ENCODE assay signal across 2 cellular contexts in the genomic region with DNA sequence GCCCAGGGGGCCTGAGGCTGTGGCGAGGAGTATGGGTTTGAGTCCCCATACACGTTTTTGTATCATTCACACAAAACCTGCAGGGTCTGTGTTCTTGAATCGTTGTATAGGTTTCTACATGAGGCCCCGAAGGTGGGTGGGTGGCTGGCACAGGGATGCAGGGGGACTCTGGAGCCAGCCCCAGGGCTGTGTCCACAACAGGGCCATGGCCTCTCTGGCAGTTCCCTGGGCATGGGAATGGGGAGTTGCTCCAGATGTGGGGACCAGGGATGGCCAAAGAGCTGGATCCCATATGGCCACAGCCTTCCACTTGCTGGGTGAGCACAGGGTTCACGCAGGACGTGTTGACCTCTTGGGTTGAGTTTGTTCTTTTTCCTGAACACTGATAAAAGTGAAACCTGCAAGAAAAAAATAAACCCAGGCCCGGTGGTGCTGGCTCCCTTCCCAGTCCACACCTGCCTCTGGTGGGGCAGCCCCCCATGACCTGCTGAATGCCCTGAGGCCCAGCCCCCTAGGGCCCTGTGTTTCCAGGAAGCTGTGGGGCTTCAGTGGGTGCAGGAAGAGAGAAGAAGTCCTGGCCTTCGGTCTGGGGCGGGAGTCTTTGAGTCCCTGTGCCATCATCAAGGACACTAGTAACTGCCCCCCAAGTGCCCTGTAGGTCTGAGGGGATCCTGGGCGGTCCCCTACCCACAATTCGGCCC.
TF ChIP-seq lines count a peak whose summit lies in the region.

No MANE protein-coding gene starts in this region.

TF ChIP-seq in SK-N-SH, 30 proteins besides CTCF, POLR2A, EP300 and RAD21:
- TF ChIP-seq REST (IDR thresholded peaks at IDR 0.05; ENCODE audit: low read depth, low read length) (no peak), SMC3 (IDR thresholded peaks at IDR 0.05; ENCODE audit: low read depth, low read length) (no peak), RFX5 (IDR thresholded peaks at IDR 0.05; ENCODE audit: low read length) (no peak), TAF1 (IDR thresholded peaks at IDR 0.05; ENCODE audit: borderline replicate concordance, low read depth, low read length) (no peak), FOXM1 (IDR thresholded peaks at IDR 0.05; ENCODE audit: low read depth) (no peak), RCOR1 (IDR thresholded peaks at IDR 0.05; ENCODE audit: low read length) (no peak), TCF12 (IDR thresholded peaks at IDR 0.05) (no peak), FOSL2 (IDR thresholded peaks at IDR 0.05; ENCODE audit: borderline replicate concordance, low read depth) (no peak), NFIC (IDR thresholded peaks at IDR 0.05; ENCODE audit: borderline replicate concordance) (no peak), YY1 (IDR thresholded peaks at IDR 0.05; ENCODE audit: low read depth) (no peak), ELF1 (IDR thresholded peaks at IDR 0.05) (no peak), NRF1 (IDR thresholded peaks at IDR 0.05; ENCODE audit: low read depth, low read length) (no peak), SIN3A (IDR thresholded peaks at IDR 0.05; ENCODE audit: borderline replicate concordance, low read depth, low read length) (no peak), MEF2A (IDR thresholded peaks at IDR 0.05; ENCODE audit: borderline replicate concordance, low read depth) (no peak), PBX3 (IDR thresholded peaks at IDR 0.05) (no peak), TEAD4 (IDR thresholded peaks at IDR 0.05; ENCODE audit: borderline replicate concordance, insufficient read depth) (no peak), FOXJ3 (CRISPR knock-in tag; IDR thresholded peaks at IDR 0.05) (no peak)
- TF ChIP-seq, protein P1, sequence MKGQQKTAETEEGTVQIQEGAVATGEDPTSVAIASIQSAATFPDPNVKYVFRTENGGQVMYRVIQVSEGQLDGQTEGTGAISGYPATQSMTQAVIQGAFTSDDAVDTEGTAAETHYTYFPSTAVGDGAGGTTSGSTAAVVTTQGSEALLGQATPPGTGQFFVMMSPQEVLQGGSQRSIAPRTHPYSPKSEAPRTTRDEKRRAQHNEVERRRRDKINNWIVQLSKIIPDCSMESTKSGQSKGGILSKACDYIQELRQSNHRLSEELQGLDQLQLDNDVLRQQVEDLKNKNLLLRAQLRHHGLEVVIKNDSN (IDR thresholded peaks at IDR 0.05; ENCODE audit: borderline replicate concordance, low read depth), result no peak
- TF ChIP-seq, protein P2, sequence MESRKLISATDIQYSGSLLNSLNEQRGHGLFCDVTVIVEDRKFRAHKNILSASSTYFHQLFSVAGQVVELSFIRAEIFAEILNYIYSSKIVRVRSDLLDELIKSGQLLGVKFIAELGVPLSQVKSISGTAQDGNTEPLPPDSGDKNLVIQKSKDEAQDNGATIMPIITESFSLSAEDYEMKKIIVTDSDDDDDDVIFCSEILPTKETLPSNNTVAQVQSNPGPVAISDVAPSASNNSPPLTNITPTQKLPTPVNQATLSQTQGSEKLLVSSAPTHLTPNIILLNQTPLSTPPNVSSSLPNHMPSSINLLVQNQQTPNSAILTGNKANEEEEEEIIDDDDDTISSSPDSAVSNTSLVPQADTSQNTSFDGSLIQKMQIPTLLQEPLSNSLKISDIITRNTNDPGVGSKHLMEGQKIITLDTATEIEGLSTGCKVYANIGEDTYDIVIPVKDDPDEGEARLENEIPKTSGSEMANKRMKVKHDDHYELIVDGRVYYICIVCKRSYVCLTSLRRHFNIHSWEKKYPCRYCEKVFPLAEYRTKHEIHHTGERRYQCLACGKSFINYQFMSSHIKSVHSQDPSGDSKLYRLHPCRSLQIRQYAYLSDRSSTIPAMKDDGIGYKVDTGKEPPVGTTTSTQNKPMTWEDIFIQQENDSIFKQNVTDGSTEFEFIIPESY (IDR thresholded peaks at IDR 0.05; ENCODE audit: borderline replicate concordance, low read depth), result no peak
- TF ChIP-seq, protein P3, sequence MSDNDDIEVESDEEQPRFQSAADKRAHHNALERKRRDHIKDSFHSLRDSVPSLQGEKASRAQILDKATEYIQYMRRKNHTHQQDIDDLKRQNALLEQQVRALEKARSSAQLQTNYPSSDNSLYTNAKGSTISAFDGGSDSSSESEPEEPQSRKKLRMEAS (IDR thresholded peaks at IDR 0.05; ENCODE audit: low read depth), result no peak

TF ChIP-seq in SK-N-SH treated with all-trans-retinoic acid at 6 μM for 48 hours, 23 proteins besides CTCF, POLR2A, EP300 and RAD21:
- TF ChIP-seq, protein P4, sequence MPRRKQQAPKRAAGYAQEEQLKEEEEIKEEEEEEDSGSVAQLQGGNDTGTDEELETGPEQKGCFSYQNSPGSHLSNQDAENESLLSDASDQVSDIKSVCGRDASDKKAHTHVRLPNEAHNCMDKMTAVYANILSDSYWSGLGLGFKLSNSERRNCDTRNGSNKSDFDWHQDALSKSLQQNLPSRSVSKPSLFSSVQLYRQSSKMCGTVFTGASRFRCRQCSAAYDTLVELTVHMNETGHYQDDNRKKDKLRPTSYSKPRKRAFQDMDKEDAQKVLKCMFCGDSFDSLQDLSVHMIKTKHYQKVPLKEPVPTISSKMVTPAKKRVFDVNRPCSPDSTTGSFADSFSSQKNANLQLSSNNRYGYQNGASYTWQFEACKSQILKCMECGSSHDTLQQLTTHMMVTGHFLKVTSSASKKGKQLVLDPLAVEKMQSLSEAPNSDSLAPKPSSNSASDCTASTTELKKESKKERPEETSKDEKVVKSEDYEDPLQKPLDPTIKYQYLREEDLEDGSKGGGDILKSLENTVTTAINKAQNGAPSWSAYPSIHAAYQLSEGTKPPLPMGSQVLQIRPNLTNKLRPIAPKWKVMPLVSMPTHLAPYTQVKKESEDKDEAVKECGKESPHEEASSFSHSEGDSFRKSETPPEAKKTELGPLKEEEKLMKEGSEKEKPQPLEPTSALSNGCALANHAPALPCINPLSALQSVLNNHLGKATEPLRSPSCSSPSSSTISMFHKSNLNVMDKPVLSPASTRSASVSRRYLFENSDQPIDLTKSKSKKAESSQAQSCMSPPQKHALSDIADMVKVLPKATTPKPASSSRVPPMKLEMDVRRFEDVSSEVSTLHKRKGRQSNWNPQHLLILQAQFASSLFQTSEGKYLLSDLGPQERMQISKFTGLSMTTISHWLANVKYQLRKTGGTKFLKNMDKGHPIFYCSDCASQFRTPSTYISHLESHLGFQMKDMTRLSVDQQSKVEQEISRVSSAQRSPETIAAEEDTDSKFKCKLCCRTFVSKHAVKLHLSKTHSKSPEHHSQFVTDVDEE (CRISPR knock-in tag; IDR thresholded peaks at IDR 0.05), result no peak
- no peak for TF ChIP-seq ZC3H10 (CRISPR knock-in tag; IDR thresholded peaks at IDR 0.05)
- TF ChIP-seq PATZ1 (CRISPR knock-in tag; IDR thresholded peaks at IDR 0.05; ENCODE audit: borderline replicate concordance), result no peak
- no peak for TF ChIP-seq SNAI2 (CRISPR knock-in tag; IDR thresholded peaks at IDR 0.05)
- no peak for TF ChIP-seq ESRRG (CRISPR knock-in tag; IDR thresholded peaks at IDR 0.05)
- no peak for TF ChIP-seq TOX (CRISPR knock-in tag; IDR thresholded peaks at IDR 0.05; ENCODE audit: borderline replicate concordance)
- TF ChIP-seq ZFP30 (CRISPR knock-in tag; IDR thresholded peaks at IDR 0.05), result no peak
- TF ChIP-seq ZNF8 (CRISPR knock-in tag; IDR thresholded peaks at IDR 0.05), result no peak
- no peak for TF ChIP-seq ISL1 (CRISPR knock-in tag; IDR thresholded peaks at IDR 0.05)
- TF ChIP-seq, protein P5, sequence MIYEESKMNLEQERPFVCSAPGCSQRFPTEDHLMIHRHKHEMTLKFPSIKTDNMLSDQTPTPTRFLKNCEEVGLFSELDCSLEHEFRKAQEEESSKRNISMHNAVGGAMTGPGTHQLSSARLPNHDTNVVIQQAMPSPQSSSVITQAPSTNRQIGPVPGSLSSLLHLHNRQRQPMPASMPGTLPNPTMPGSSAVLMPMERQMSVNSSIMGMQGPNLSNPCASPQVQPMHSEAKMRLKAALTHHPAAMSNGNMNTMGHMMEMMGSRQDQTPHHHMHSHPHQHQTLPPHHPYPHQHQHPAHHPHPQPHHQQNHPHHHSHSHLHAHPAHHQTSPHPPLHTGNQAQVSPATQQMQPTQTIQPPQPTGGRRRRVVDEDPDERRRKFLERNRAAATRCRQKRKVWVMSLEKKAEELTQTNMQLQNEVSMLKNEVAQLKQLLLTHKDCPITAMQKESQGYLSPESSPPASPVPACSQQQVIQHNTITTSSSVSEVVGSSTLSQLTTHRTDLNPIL (CRISPR knock-in tag; IDR thresholded peaks at IDR 0.05; ENCODE audit: low read depth), result no peak
TF ChIP-seq in SK-N-SH treated with all-trans-retinoic acid at 6 μM for 48 hours: peak in this region for 0.
